In the genomic region with DNA sequence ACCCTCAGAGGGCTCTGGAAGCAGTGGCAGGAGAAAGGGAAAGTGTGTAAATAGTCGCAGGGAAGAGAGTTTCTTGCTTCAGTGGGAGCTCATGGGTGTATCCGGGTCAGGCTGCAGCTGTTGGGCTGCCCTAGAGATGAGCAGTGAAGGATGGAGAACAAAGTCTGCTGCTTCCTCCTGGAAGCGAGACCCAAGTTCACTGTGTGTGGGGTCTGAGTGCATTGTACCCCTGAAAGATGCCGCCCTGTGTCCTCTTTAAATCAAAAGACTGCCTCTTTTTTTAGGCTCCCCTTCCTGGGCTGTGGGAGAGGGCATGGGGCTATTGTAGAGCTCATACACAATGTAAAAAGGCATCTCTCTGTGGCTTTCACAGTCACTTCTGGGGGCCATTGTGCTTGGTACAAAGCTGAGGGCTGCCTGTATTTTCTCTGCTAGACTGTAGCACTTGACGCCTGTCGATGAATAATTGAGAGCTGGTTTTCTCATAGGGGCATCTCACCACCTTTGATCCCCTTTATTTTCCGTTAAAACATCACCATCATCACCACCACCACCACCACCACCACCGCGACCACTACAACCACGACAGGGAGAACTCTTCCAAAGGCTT, we compare ENCODE assay signal across 10 cellular contexts. TPM values are rescaled to one million over a fixed set of nuclear protein-coding genes. Genes with fewer than 3 reads are reported as not detected.
DNase-seq lines count a peak whose midpoint lies in the region; ATAC-seq and TF ChIP-seq lines count a peak whose summit lies in the region.
"Had no signal": no experiment of that assay in that cellular context is flagged by ENCODE, and none has a peak within 500 bp of the region (broad histone marks: within the 10 kb centered on the region; RNA-seq: fewer than 3 reads in every experiment).

No MANE protein-coding gene starts in this region.

- peak; percentile 46 to 53 (median 51) for DNase-seq in immature natural killer cell
- no peak for DNase-seq in OCI-M2 (lab: John Stamatoyannopoulos, UW; ENCODE audit: unreplicated experiment)
- no peak for DNase-seq in AG20443 (ENCODE audit: low spot score)
- no peak for DNase-seq in Caco-2
- no peak for DNase-seq in LoVo (ENCODE audit: low spot score)
- DNase-seq: NCI-H526 treated with DMSO at 0.1 percent for 48 hours had no signal

- no peak for TF ChIP-seq CTCF in Caco-2 (IDR thresholded peaks at IDR 0.05; ENCODE audit: insufficient read depth in 1 of 2, low read depth in 1 of 2, low read length in 1 of 2, severe bottlenecking in 1 of 2, unreplicated experiment in 1 of 2)

- BruUV-seq in Caco-2 (replicated peaks; lab: Mats Ljungman, UMichigan) = no TSS peak

- H3K27me3 ChIP-seq in Caco-2 (replicated peaks; ENCODE audit: control insufficient read depth, insufficient read depth, low read length) = no peaks in the 10 kb centered on the region; the same call in 1 of the 2 replicates
- H3K27me3 ChIP-seq: adrenal gland had no signal

- peak overlapping the region; percentile 47 to 91 (median 82) for H3K4me3 Mint-ChIP-seq in IgD-negative memory B cell
- peak overlapping the region; percentile 68 to 88 (median 81) for H3K4me3 Mint-ChIP-seq in immature natural killer cell
- H3K4me3 Mint-ChIP-seq in Caco-2 (ENCODE audit: unreplicated experiment) = no peak overlapping the region

- H3K27me3 Mint-ChIP-seq in IgD-negative memory B cell (no peaks in the 10 kb centered on the region), immature natural killer cell (ENCODE audit: low read depth in 3 of 3) (peaks cover 0 to 5% (median 2%) of the 10 kb centered on the region in 3 donors), Caco-2 (ENCODE audit: insufficient read depth, unreplicated experiment) (peaks cover 17% of the 10 kb centered on the region)

- H3K4me3 ChIP-seq in GM08714 (ENCODE audit: low read length) (peak overlapping the region; percentile 65; the same call in 1 of the 2 replicates), Caco-2 (ENCODE audit: low read depth, low read length) (no peak overlapping the region)
- H3K4me3 ChIP-seq: adrenal gland had no signal

- H3K4me1 Mint-ChIP-seq in IgD-negative memory B cell (peaks cover 59 to 72% (median 61%) of the 10 kb centered on the region in 3 donors), immature natural killer cell (peaks cover 90 to 93% of the 10 kb centered on the region in 2 donors), Caco-2 (ENCODE audit: low read depth, unreplicated experiment) (no peaks in the 10 kb centered on the region)

- no peaks in the 10 kb centered on the region for H3K4me1 ChIP-seq in Caco-2

- peak; percentile 58 for ATAC-seq in GM19455 (IDR thresholded peaks at IDR 0.05; ENCODE audit: unreplicated experiment)

- intact Hi-C loops in Caco-2 (cut with micrococcal nuclease; ENCODE audit: unreplicated experiment) = no loop called here

- POLR2A ChIA-PET in Caco-2 (lab: Charles Lee) = no interaction called here

- no peaks in the 10 kb centered on the region for H3K9me3 ChIP-seq in Caco-2
- H3K9me3 ChIP-seq: adrenal gland had no signal

- CTCF ChIA-PET in Caco-2 (lab: Charles Lee) = no interaction called here

- H3K9me3 Mint-ChIP-seq in IgD-negative memory B cell (peaks cover 0 to 2% (median 0%) of the 10 kb centered on the region in 3 donors), immature natural killer cell (no peaks in the 10 kb centered on the region), Caco-2 (ENCODE audit: unreplicated experiment) (no peaks in the 10 kb centered on the region)

- H3K36me3 ChIP-seq in Caco-2 (ENCODE audit: control insufficient read depth, insufficient read depth, low read length) = no peaks in the 10 kb centered on the region
- H3K36me3 ChIP-seq: adrenal gland had no signal

- peak overlapping the region; percentile 81 to 91 (median 87) for H3K27ac Mint-ChIP-seq in IgD-negative memory B cell
- peak overlapping the region; percentile 89 to 96 (median 92) for H3K27ac Mint-ChIP-seq in immature natural killer cell
- H3K27ac Mint-ChIP-seq in Caco-2 (ENCODE audit: unreplicated experiment) = no peak overlapping the region

- H3K36me3 Mint-ChIP-seq in IgD-negative memory B cell (peaks cover 4% of the 10 kb centered on the region), immature natural killer cell (peaks cover 0 to 5% (median 5%) of the 10 kb centered on the region in 3 donors), Caco-2 (ENCODE audit: insufficient read depth, unreplicated experiment) (no peaks in the 10 kb centered on the region)

RNA-seq across cellular contexts. Expression of a gene that starts 16.7 kb away (rescaled TPM):
- polyA plus RNA-seq in IgD-negative memory B cell = 41.7 TPM
- polyA plus RNA-seq in immature natural killer cell = 10 to 100 TPM; 42.5 to 90.1 (median 78.4) TPM
- 0.25 and 0.97 TPM in 2 replicates for total RNA-seq in Caco-2 (2022)

Comparison
In these comparisons a context has a peak if more than half of its experiments do, and no peak if none do; other contexts are left out.
1. DNase-seq: peak in immature natural killer cell (3 of 3); none in OCI-M2 (single experiment), AG20443 (single experiment), Caco-2 (0 of 2) and LoVo (single experiment).